8 cellular contexts compared by ENCODE assay signal in genomic region chr9:8486095-8486494, GRCh38.
DNase-seq lines count a peak whose midpoint lies in the region; ATAC-seq and TF ChIP-seq lines count a peak whose summit lies in the region.
"Had no signal": no experiment of that assay in that cellular context is flagged by ENCODE, and none has a peak within 500 bp of the region (broad histone marks: within the 10 kb centered on the region; RNA-seq: fewer than 3 reads in every experiment).

No MANE protein-coding gene starts in this region.

- peaks cover 24% of the 10 kb centered on the region for H3K36me3 Mint-ChIP-seq in progenitor cell of endocrine pancreas (ENCODE audit: insufficient read depth)

- no peak overlapping the region for H3K4me3 ChIP-seq in fibroblast of pulmonary artery (replicated peaks; ENCODE audit: low read depth, low read length)
- H3K4me3 ChIP-seq: upper lobe of left lung had no signal

- no peak overlapping the region for H3K4me3 Mint-ChIP-seq in progenitor cell of endocrine pancreas (ENCODE audit: low read depth)

- DNase-seq in HK-2 (ENCODE audit: unreplicated experiment) = peak; percentile 43
- peak; percentile 14 for DNase-seq in NCI-H526 treated with DMSO at 0.1 percent for 48 hours (lab: John Stamatoyannopoulos, UW)
- peak; percentile 35 for DNase-seq in fibroblast of pulmonary artery (ENCODE audit: low read depth)
- DNase-seq in progenitor cell of endocrine pancreas (ENCODE audit: low spot score, unreplicated experiment) = no peak
- no peak for DNase-seq in posterior vena cava (ENCODE audit: low spot score)
- no peak for DNase-seq in SIG-M5 (lab: John Stamatoyannopoulos, UW)
- DNase-seq: upper lobe of left lung had no signal

- H3K27ac Mint-ChIP-seq in progenitor cell of endocrine pancreas = no peak overlapping the region

- H3K4me1 Mint-ChIP-seq in progenitor cell of endocrine pancreas (ENCODE audit: low read depth) = peaks cover 1% of the 10 kb centered on the region

- no peak for ATAC-seq in GM19397 (IDR thresholded peaks at IDR 0.05; ENCODE audit: unreplicated experiment)

- TF ChIP-seq CTCF in fibroblast of pulmonary artery (IDR thresholded peaks at IDR 0.05; ENCODE audit: low read length, missing control alignments) (peak; percentile 20), progenitor cell of endocrine pancreas (IDR thresholded peaks at IDR 0.05; ENCODE audit: unreplicated experiment) (peak; percentile 38)

- intact Hi-C loops in posterior vena cava (cut with DNase I) = no loop called here

- no peaks in the 10 kb centered on the region for H3K9me3 Mint-ChIP-seq in progenitor cell of endocrine pancreas (ENCODE audit: low read depth)

- H3K27me3 Mint-ChIP-seq in progenitor cell of endocrine pancreas = no peaks in the 10 kb centered on the region

Comparison
In these comparisons a context has a peak if more than half of its experiments do, and no peak if none do; other contexts are left out.
1. DNase-seq: peak in HK-2 (single experiment), NCI-H526 treated with DMSO at 0.1 percent for 48 hours (single experiment) and fibroblast of pulmonary artery (single experiment); none in progenitor cell of endocrine pancreas (single experiment), posterior vena cava (single experiment) and SIG-M5 (single experiment).